ENCODE assay signal across 31 cellular contexts in genomic region chr1:222696741-222697140, GRCh38. TPM values are rescaled to one million over a fixed set of nuclear protein-coding genes. Genes with fewer than 3 reads are reported as not detected.
"Had no signal": no experiment of that assay in that cellular context is flagged by ENCODE, and none has a peak within 500 bp of the region (broad histone marks: within the 10 kb centered on the region; RNA-seq: fewer than 3 reads in every experiment).

No MANE protein-coding gene starts in this region.

- DNase-seq: activated B cell treated with CpG ODN at 0.5 μM for 24 hours; activated CD4-positive, alpha-beta memory T cell treated with anti-CD3 and anti-CD28 coated beads for 36 hours; activated CD4-positive, alpha-beta T cell treated with anti-CD3 and anti-CD28 coated beads for 4 hours; activated CD4-positive, alpha-beta T cell treated with anti-CD3 and anti-CD28 coated beads, Interleukin-2, amount 10 ng/mL, durations not matched to agents 24 days and 14 days; activated CD4-positive, alpha-beta T cell treated with anti-CD3 and anti-CD28 coated beads, Interleukin-2, amount 50 U/mL, for 1 hour; activated CD4-positive, alpha-beta T cell treated with anti-CD3 and anti-CD28 coated beads, Interleukin-2, amount 50 U/mL, for 4 hours; activated CD4-positive, CD25-positive, alpha-beta regulatory T cell treated with anti-CD3 and anti-CD28 coated beads, Interleukin-2, amount 50 U/mL, for 72 hours; activated CD8-positive, alpha-beta memory T cell treated with anti-CD3 and anti-CD28 coated beads, Interleukin-2, amount 50 U/mL, for 4 hours; activated CD8-positive, alpha-beta T cell treated with anti-CD3 and anti-CD28 coated beads for 36 hours; activated effector memory CD4-positive, alpha-beta T cell treated with anti-CD3 and anti-CD28 coated beads, Interleukin-2, amount 50 U/mL, for 16 hours; activated gamma-delta T cell treated with Interleukin-2 at 50 U/mL for 16 hours; activated naive CD4-positive, alpha-beta T cell; activated naive CD4-positive, alpha-beta T cell treated with anti-CD3 and anti-CD28 coated beads for 36 hours; activated naive CD4-positive, alpha-beta T cell treated with anti-CD3 and anti-CD28 coated beads, Interleukin-2, amount 50 U/mL, for 16 hours; activated naive CD8-positive, alpha-beta T cell treated with anti-CD3 and anti-CD28 coated beads for 36 hours; activated T-cell treated with anti-CD3 and anti-CD28 coated beads for 4 hours; activated T-cell treated with anti-CD3 and anti-CD28 coated beads, Interleukin-2, amount 50 U/mL, for 4 hours; activated T-cell treated with anti-CD3 and anti-CD28 coated beads, Interleukin-2, amount 50 U/mL, for 72 hours; adrenal gland; amniotic stem cell; aorta; body of pancreas; brain microvascular endothelial cell; central memory CD4-positive, alpha-beta T cell; T-helper 1 cell; T-helper 2 cell; T-helper 9 cell had no signal

- H3K9me3 ChIP-seq: adrenal gland, body of pancreas, breast epithelium had no signal

- FAIRE-seq: astrocyte had no signal

- H3K27me3 ChIP-seq: adrenal gland, body of pancreas, brain microvascular endothelial cell, breast epithelium had no signal

- H3K4me1 ChIP-seq: adrenal gland, body of pancreas, breast epithelium had no signal

- H3K4me3 ChIP-seq: adrenal gland, body of pancreas, breast epithelium had no signal

- H3K36me3 ChIP-seq: breast epithelium had no signal

- H3K27ac ChIP-seq: adrenal gland, body of pancreas, brain microvascular endothelial cell, breast epithelium had no signal

RNA-seq across cellular contexts. Expression of gene FAM177B, which starts 40.3 kb away (rescaled TPM):
- total RNA-seq: activated CD4-positive, alpha-beta memory T cell treated with anti-CD3 and anti-CD28 coated beads for 36 hours; activated CD4-positive, alpha-beta T cell treated with anti-CD3 and anti-CD28 coated beads, Interleukin-2, amount 10 ng/mL, durations not matched to agents 24 days and 14 days; activated CD8-positive, alpha-beta memory T cell treated with anti-CD3 and anti-CD28 coated beads for 36 hours; activated CD8-positive, alpha-beta T cell treated with anti-CD3 and anti-CD28 coated beads for 36 hours; activated naive CD4-positive, alpha-beta T cell treated with anti-CD3 and anti-CD28 coated beads for 36 hours; activated naive CD8-positive, alpha-beta T cell treated with anti-CD3 and anti-CD28 coated beads for 36 hours; activated T-cell treated with anti-CD3 and anti-CD28 coated beads, Interleukin-2, amount 50 U/mL, for 4 hours; activated T-cell treated with anti-CD3 and anti-CD28 coated beads, Interleukin-2, amount 50 U/mL, for 72 hours; astrocyte; cardiac septum had no signal
